ENCODE assay signal across 9 cellular contexts in genomic region chr14:102779574-102780315, GRCh38. TPM values are rescaled to one million over a fixed set of nuclear protein-coding genes. Genes with fewer than 3 reads are reported as not detected.
DNase-seq lines count a peak whose midpoint lies in the region; ATAC-seq, FAIRE-seq and TF ChIP-seq lines count a peak whose summit lies in the region.
"Had no signal": no experiment of that assay in that cellular context is flagged by ENCODE, and none has a peak within 500 bp of the region (broad histone marks: within the 10 kb centered on the region; RNA-seq: fewer than 3 reads in every experiment).

No MANE protein-coding gene starts in this region.

- H3K9me3 ChIP-seq in HepG2 (ENCODE audit: low read length), result no peaks in the 10 kb centered on the region
- no peaks in the 10 kb centered on the region for H3K9me3 ChIP-seq in right lobe of liver
- H3K9me3 ChIP-seq in sigmoid colon, result no peaks in the 10 kb centered on the region

- no peak for FAIRE-seq in HepG2 (lab: Jason Lieb, UNC)

- ATAC-seq in HepG2 (no peak), right lobe of liver (no peak), HG03571 (IDR thresholded peaks at IDR 0.05; ENCODE audit: unreplicated experiment) (no peak), GM19467 (IDR thresholded peaks at IDR 0.05; ENCODE audit: unreplicated experiment) (no peak)

- no peak overlapping the region for H2AFZ ChIP-seq in HepG2 (ENCODE audit: low read length)

- DNase-seq in HepG2 (ENCODE audit: low spot score) (no peak), right lobe of liver (no peak), SKM-1 (lab: John Stamatoyannopoulos, UW; ENCODE audit: unreplicated experiment) (peak; percentile 7), epithelial cell of esophagus (ENCODE audit: low read depth) (peak; percentile 64), sigmoid colon (no peak), NCI-H128 (lab: John Stamatoyannopoulos, UW; ENCODE audit: unreplicated experiment) (no peak)
- DNase-seq: activated effector memory CD4-positive, alpha-beta T cell treated with anti-CD3 and anti-CD28 coated beads, Interleukin-2, amount 50 U/mL, for 16 hours had no signal

- H3K4me2 ChIP-seq in HepG2 (ENCODE audit: low read depth, low read length), result peak overlapping the region; percentile 90; the same call in 1 of the 2 replicates

- no peak for TF ChIP-seq EP300 in HepG2 (IDR thresholded peaks at IDR 0.05; ENCODE audit: low read depth in 2 of 2, low read length in 2 of 2)
- no peak for TF ChIP-seq EP300 in HepG2 (CRISPR knock-in tag; IDR thresholded peaks at IDR 0.05; ENCODE audit: borderline replicate concordance)
- no peak for TF ChIP-seq EP300 in sigmoid colon (IDR thresholded peaks at IDR 0.05)

- no peaks in the 10 kb centered on the region for H3K36me3 ChIP-seq in HepG2 (replicated peaks in 1 of 2; ENCODE audit: control insufficient read depth in 1 of 2, insufficient read depth in 2 of 2, low read length in 2 of 2)
- no peaks in the 10 kb centered on the region for H3K36me3 ChIP-seq in right lobe of liver
- no peaks in the 10 kb centered on the region for H3K36me3 ChIP-seq in sigmoid colon

- POLR2A ChIA-PET in HepG2 (lab: Yijun Ruan, JAX), result interaction anchor here (1.5 kb wide), 1 partner anchor 240 kb away, joined by 4 read pairs; no protein-coding TSS in a partner anchor

- no peak overlapping the region for H3K27ac ChIP-seq in HepG2 (ENCODE audit: extremely low read length, insufficient read depth, low read length)
- H3K27ac ChIP-seq in right lobe of liver, result no peak overlapping the region
- no peak overlapping the region for H3K27ac ChIP-seq in sigmoid colon

- CTCF ChIA-PET in HepG2 (lab: Yijun Ruan, JAX; ENCODE audit: low intra/inter-chr PET ratio, low total read pairs), result no interaction called here

- no peaks in the 10 kb centered on the region for H4K20me1 ChIP-seq in HepG2 (ENCODE audit: insufficient read depth, low read length)

- no peak for TF ChIP-seq RAD21 in HepG2 (CRISPR knock-in tag; IDR thresholded peaks at IDR 0.05)

- in situ Hi-C loops in HepG2 (cut with HindIII; ENCODE audit: extremely low pct_ligation_motif_present, low pct_unique_long_range_greater_than_20kb), result no loop called here

- 0 out of 2 replicates have a peak overlapping the region, but pooled peaks have one; percentile 1 for H3K9ac ChIP-seq in HepG2 (ENCODE audit: insufficient read depth, low read depth, low read length)

- TF ChIP-seq CTCF in HepG2 (CRISPR knock-in tag; IDR thresholded peaks at IDR 0.05) (no peak), right lobe of liver (IDR thresholded peaks at IDR 0.05) (no peak), epithelial cell of esophagus (IDR thresholded peaks at IDR 0.05; ENCODE audit: insufficient read depth, low read depth, low read length, missing control alignments) (no peak), sigmoid colon (IDR thresholded peaks at IDR 0.05) (no peak)

- no peaks in the 10 kb centered on the region; a peak in 1 of 5 replicates for H3K27me3 ChIP-seq in HepG2 (ENCODE audit: control insufficient read depth in 1 of 2, insufficient read depth in 2 of 2, low read length in 2 of 2)
- no peaks in the 10 kb centered on the region for H3K27me3 ChIP-seq in right lobe of liver
- no peaks in the 10 kb centered on the region for H3K27me3 ChIP-seq in sigmoid colon

- BruUV-seq in HepG2 (replicated peaks; lab: Mats Ljungman, UMichigan), result no TSS peak

- H3K4me1 ChIP-seq in HepG2 (ENCODE audit: insufficient read depth, low read length) (peaks cover 49% of the 10 kb centered on the region), right lobe of liver (peaks cover 0 to 10% (median 0%) of the 10 kb centered on the region in 4 donors), sigmoid colon (peaks cover 0 to 30% (median 9%) of the 10 kb centered on the region in 4 donors)

- intact Hi-C loops in HepG2 (cut with micrococcal nuclease; ENCODE audit: unreplicated experiment) (loop anchor here (5.0 to 10.0 kb wide), 2 partner anchors 95 to 138 kb away; no protein-coding TSS in a partner anchor), right lobe of liver (cut with DNase I) (loop anchor here in 1 of 2 donors (10.0 kb wide), 1 partner anchor 135 kb away; no protein-coding TSS in a partner anchor), sigmoid colon (cut with DNase I) (loop anchor here (5.0 to 10.0 kb wide), 5 partner anchors 75 to 1925 kb away; no protein-coding TSS in a partner anchor)

- H3K4me3 ChIP-seq in HepG2 (replicated peaks in 1 of 3; ENCODE audit: insufficient read depth in 1 of 3, low read depth in 2 of 3, low read length in 3 of 3) (0 out of 6 replicates have a peak overlapping the region, but pooled peaks of 1 of the 3 experiments have one; percentile 6), right lobe of liver (no peak overlapping the region), epithelial cell of esophagus (ENCODE audit: low read length) (no peak overlapping the region), sigmoid colon (no peak overlapping the region)

- TF ChIP-seq POLR2A in HepG2 (IDR thresholded peaks at IDR 0.05; ENCODE audit: insufficient read depth in 1 of 2, low read depth in 2 of 2, low read length in 2 of 2) (no peak), right lobe of liver (IDR thresholded peaks at IDR 0.05) (no peak), sigmoid colon (IDR thresholded peaks at IDR 0.05) (no peak)

- H3K79me2 ChIP-seq in HepG2 (ENCODE audit: insufficient read depth, low read length), result peaks cover 49% of the 10 kb centered on the region

- 89% methylated on average over 13 of the region's 13 CpGs for WGBS in HepG2 (ENCODE audit: low lambda C conversion rate)
- 68% methylated on average over 10 of the region's 13 CpGs for WGBS in right lobe of liver (ENCODE audit: insufficient coverage, low coverage, low lambda C conversion rate, missing lambda C conversion rate)
- WGBS in sigmoid colon, 2 donors, result 79% methylated on average over 13 of the region's 13 CpGs

TF ChIP-seq in HepG2, 621 proteins besides CTCF, POLR2A, EP300 and RAD21 (continues in another document):
- TF ChIP-seq CEBPB (IDR thresholded peaks at IDR 0.05; ENCODE audit: borderline replicate concordance, low read depth, low read length), result peak; percentile 86
- no peak for TF ChIP-seq DPF2 (CRISPR knock-in tag; IDR thresholded peaks at IDR 0.05; ENCODE audit: borderline replicate concordance, low read depth)
- TF ChIP-seq CEBPG (CRISPR knock-in tag; IDR thresholded peaks at IDR 0.05), result peak; percentile 68
- no peak for TF ChIP-seq NR2F2 (IDR thresholded peaks at IDR 0.05; ENCODE audit: borderline replicate concordance, low read depth)
- TF ChIP-seq SMC3 (IDR thresholded peaks at IDR 0.05; ENCODE audit: low read length), result 0 out of 2 replicates have a peak, but pooled peaks have one; percentile 4
- no peak for TF ChIP-seq NKX3-1 (CRISPR knock-in tag; IDR thresholded peaks at IDR 0.05)
- no peak for TF ChIP-seq KDM3A (CRISPR knock-in tag; IDR thresholded peaks at IDR 0.05; ENCODE audit: low read depth)
- no peak for TF ChIP-seq HOXA9 (CRISPR knock-in tag; IDR thresholded peaks at IDR 0.05; ENCODE audit: borderline replicate concordance)
- TF ChIP-seq ZNF24 (IDR thresholded peaks at IDR 0.05), result no peak
- TF ChIP-seq RFX3 (CRISPR knock-in tag; IDR thresholded peaks at IDR 0.05), result no peak
- TF ChIP-seq RARG (CRISPR knock-in tag; IDR thresholded peaks at IDR 0.05; ENCODE audit: low read depth), result no peak
- no peak for TF ChIP-seq ZKSCAN5 (CRISPR knock-in tag; IDR thresholded peaks at IDR 0.05)
- TF ChIP-seq TBL1XR1 (IDR thresholded peaks at IDR 0.05; ENCODE audit: borderline replicate concordance, low read length, partially characterized antibody), result no peak
- TF ChIP-seq ATF4 (CRISPR knock-in tag; IDR thresholded peaks at IDR 0.05), result peak in 1 of 2 experiments; percentile 25; a peak in 1 of 4 replicates

RNA-seq across cellular contexts. Expression of gene TRAF3, which starts 2.5 kb away (rescaled TPM):
- 12.2 and 13.0 TPM in 2 replicates for total RNA-seq in HepG2 (2016; rRNA removed; fragmentation: Illumina TruSeq; extraction: Trizol)
- total RNA-seq in HepG2 (2016; cell fraction: cytosol; rRNA removed; fragmentation: Illumina TruSeq; extraction: Trizol; ENCODE audit: low read depth), result 45.5 and 46.6 TPM in 2 replicates
- 10.7 and 11.9 TPM in 2 replicates for total RNA-seq in HepG2 (2016; cell fraction: insoluble cytoplasmic fraction; rRNA removed; fragmentation: Illumina TruSeq; extraction: Trizol)
- total RNA-seq in HepG2 (2016; cell fraction: membrane; rRNA removed; fragmentation: Illumina TruSeq; extraction: Trizol), result 36.3 and 37.0 TPM in 2 replicates
- 8.7 and 9.5 TPM in 2 replicates for total RNA-seq in HepG2 (2016; cell fraction: nucleus; rRNA removed; fragmentation: Illumina TruSeq; extraction: Trizol)
- polyA plus RNA-seq in HepG2 (2011; rRNA removed), result 6.9 and 7.2 TPM in 2 replicates
- polyA plus RNA-seq in HepG2 (2011; cell fraction: cytosol; rRNA removed), result 6.0 and 6.8 TPM in 2 replicates
- 8.0 and 8.4 TPM in 2 replicates for polyA plus RNA-seq in HepG2 (2011; cell fraction: nucleus; rRNA removed)
- polyA plus RNA-seq in HepG2 (2012), result 5.3 and 5.6 TPM in 2 replicates
- polyA plus RNA-seq in HepG2 (2016; cell fraction: cytosol; fragmentation: Illumina TruSeq; extraction: Trizol; ENCODE audit: low read depth), result 11.1 and 11.2 TPM in 2 replicates
- polyA plus RNA-seq in HepG2 (2016; cell fraction: insoluble cytoplasmic fraction; fragmentation: Illumina TruSeq; extraction: Trizol; ENCODE audit: low read depth), result 7.7 and 10.1 TPM in 2 replicates
- 15.8 and 17.5 TPM in 2 replicates for polyA plus RNA-seq in HepG2 (2016; cell fraction: membrane; fragmentation: Illumina TruSeq; extraction: Trizol; ENCODE audit: low read depth)
- 11.6 and 12.0 TPM in 2 replicates for polyA plus RNA-seq in HepG2 (2016; cell fraction: nucleus; fragmentation: Illumina TruSeq; extraction: Trizol; ENCODE audit: insufficient read depth, low read depth)
- 21.0 and 40.5 TPM in 2 replicates for polyA minus RNA-seq in HepG2 (2011; rRNA and poly(A)+ RNA removed; ENCODE audit: low replicate concordance)
- polyA minus RNA-seq in HepG2 (2011; cell fraction: cytosol; rRNA and poly(A)+ RNA removed), result 7.8 and 9.1 TPM in 2 replicates
- polyA minus RNA-seq in HepG2 (2011; cell fraction: nucleus; rRNA and poly(A)+ RNA removed), result 6.8 and 11.8 TPM in 2 replicates
- 10 to 100 TPM in 1 of 6 experiments, 1 to 10 TPM in 5; 5.6 to 10.5 (median 8.3) TPM for total RNA-seq in right lobe of liver
- total RNA-seq in sigmoid colon, result 10 to 100 TPM in 3 of 4 donors, 1 to 10 TPM in 1; 9.5 to 16.1 (median 13.3) TPM
- polyA plus RNA-seq in sigmoid colon, result 10 to 100 TPM; 10.8 to 18.6 (median 12.3) TPM

Comparison
In these comparisons a context has a peak if more than half of its experiments do, and no peak if none do; other contexts are left out.
1. DNase-seq: peak in SKM-1 (single experiment) and epithelial cell of esophagus (single experiment); none in HepG2 (single experiment), right lobe of liver (0 of 3), sigmoid colon (single experiment) and NCI-H128 (single experiment).